8 cellular contexts compared by ENCODE assay signal in the genomic region with DNA sequence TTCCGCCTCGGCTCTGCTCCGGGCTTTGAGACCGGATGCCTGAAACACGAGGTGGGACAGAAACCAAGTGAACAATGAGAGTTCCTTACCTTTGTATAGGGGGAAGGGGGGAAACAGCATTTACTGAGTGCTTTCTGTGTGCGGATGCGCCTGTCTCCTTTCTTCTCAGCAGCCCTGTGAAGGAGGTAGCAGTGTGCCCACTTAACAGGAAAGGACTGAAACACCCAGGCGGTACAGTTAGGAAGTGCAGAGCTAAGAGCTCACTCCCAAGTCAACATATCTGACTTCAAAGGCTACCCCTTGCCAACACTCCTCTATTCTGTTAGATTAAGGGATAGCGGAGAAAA. TPM values are rescaled to one million over a fixed set of nuclear protein-coding genes. Genes with fewer than 3 reads are reported as not detected.
DNase-seq lines count a peak whose midpoint lies in the region; ATAC-seq and TF ChIP-seq lines count a peak whose summit lies in the region.

No MANE protein-coding gene starts in this region.

- H3K36me3 ChIP-seq in H7 (replicated peaks; ENCODE audit: control insufficient read depth, insufficient read depth, low read length) (no peaks in the 10 kb centered on the region; the same call in 1 of the 2 replicates), Loucy (ENCODE audit: insufficient read depth, low read length) (no peaks in the 10 kb centered on the region), vagina (no peaks in the 10 kb centered on the region)

- H3F3A ChIP-seq in Loucy (ENCODE audit: low read depth) = no peaks in the 10 kb centered on the region

- H3K9me3 Mint-ChIP-seq in activated CD4-positive, alpha-beta T cell treated with anti-CD3 and anti-CD28 coated beads for 36 hours (ENCODE audit: low read depth) = no peaks in the 10 kb centered on the region
- no peaks in the 10 kb centered on the region for H3K9me3 Mint-ChIP-seq in endothelial cell (ENCODE audit: unreplicated experiment)

- peaks cover 2% of the 10 kb centered on the region for H4K20me1 ChIP-seq in Loucy (ENCODE audit: insufficient read depth, low read length, poor library complexity, severe bottlenecking)

- peak; percentile 72 for DNase-seq in activated CD4-positive, alpha-beta T cell treated with anti-CD3 and anti-CD28 coated beads for 36 hours
- no peak for DNase-seq in activated CD4-positive, alpha-beta T cell treated with anti-CD3 and anti-CD28 coated beads for 1 hour
- peak; percentile 56 for DNase-seq in H7
- DNase-seq in T-helper 1 cell = peak in 3 of 5 donors; percentile 2 to 55 (median 2)
- DNase-seq in endothelial cell (ENCODE audit: low spot score) = no peak
- peak; percentile 26 for DNase-seq in midbrain (lab: John Stamatoyannopoulos, UW)
- DNase-seq in vagina (ENCODE audit: extremely low spot score in 2 of 2) = no peak

- no peak for TF ChIP-seq POLR2A in vagina (IDR thresholded peaks at IDR 0.05)

- peaks cover 15% of the 10 kb centered on the region for H3K4me1 Mint-ChIP-seq in activated CD4-positive, alpha-beta T cell treated with anti-CD3 and anti-CD28 coated beads for 36 hours
- peaks cover 16% of the 10 kb centered on the region for H3K4me1 Mint-ChIP-seq in endothelial cell (ENCODE audit: unreplicated experiment)

- TF ChIP-seq CTCF in Loucy (conservative IDR thresholded peaks at IDR 0.05; ENCODE audit: low read length) (peak; percentile 42), endothelial cell (IDR thresholded peaks at IDR 0.05; ENCODE audit: unreplicated experiment) (no peak), vagina (IDR thresholded peaks at IDR 0.05) (no peak)

- H3K9ac ChIP-seq in Loucy (ENCODE audit: low read depth, low read length, poor library complexity, severe bottlenecking) = peak overlapping the region; percentile 76

- H3K4me1 ChIP-seq in Loucy (ENCODE audit: insufficient read depth, low read length, poor library complexity, severe bottlenecking) (peaks cover 25% of the 10 kb centered on the region), vagina (no peaks in the 10 kb centered on the region)

- peaks cover 2% of the 10 kb centered on the region; the same call in 1 of the 2 replicates for H3K27me3 ChIP-seq in H7 (ENCODE audit: control insufficient read depth, insufficient read depth, low read length)
- H3K27me3 ChIP-seq in Loucy (ENCODE audit: insufficient read depth, low read length, poor library complexity, severe bottlenecking) = no peaks in the 10 kb centered on the region
- no peaks in the 10 kb centered on the region for H3K27me3 ChIP-seq in vagina

- no peaks in the 10 kb centered on the region for H3K27me3 Mint-ChIP-seq in activated CD4-positive, alpha-beta T cell treated with anti-CD3 and anti-CD28 coated beads for 36 hours
- H3K27me3 Mint-ChIP-seq in endothelial cell (ENCODE audit: unreplicated experiment) = peaks cover 2% of the 10 kb centered on the region

- H3K4me2 ChIP-seq in Loucy (ENCODE audit: low read depth, low read length, poor library complexity, severe bottlenecking) = peak overlapping the region; percentile 94

- intact Hi-C loops in activated CD4-positive, alpha-beta T cell treated with anti-CD3 and anti-CD28 coated beads for 36 hours (cut with DNase I, micrococcal nuclease) = loop anchor here (1.0 to 5.0 kb wide), 6 partner anchors 21 to 609 kb away; a partner anchor contains a TSS
- intact Hi-C loops in vagina (cut with DNase I) = no loop called here

- CTCF ChIA-PET in activated CD4-positive, alpha-beta T cell treated with anti-CD3 and anti-CD28 coated beads for 36 hours (lab: Charles Lee) = interaction anchor here (0.6 to 3.0 kb wide), 10 partner anchors 13 to 323 kb away, joined by 3 to 14 read pairs (median 4); a partner anchor contains a TSS

- peak overlapping the region; percentile 61 for H3K27ac ChIP-seq in vagina

- POLR2A ChIA-PET in activated CD4-positive, alpha-beta T cell treated with anti-CD3 and anti-CD28 coated beads for 36 hours (lab: Charles Lee) = interaction anchor here (1.1 kb wide), 1 partner anchor 59 kb away, joined by 5 read pairs; no protein-coding TSS in a partner anchor

- peak overlapping the region; percentile 90 for H3K4me3 Mint-ChIP-seq in activated CD4-positive, alpha-beta T cell treated with anti-CD3 and anti-CD28 coated beads for 36 hours
- H3K4me3 Mint-ChIP-seq in endothelial cell (ENCODE audit: unreplicated experiment) = peak overlapping the region; percentile 94

- no peaks in the 10 kb centered on the region for H3K9me2 ChIP-seq in Loucy (replicated peaks; ENCODE audit: low read depth, low read length)

- no peaks in the 10 kb centered on the region for H3K9me3 ChIP-seq in Loucy (ENCODE audit: insufficient read depth, low read depth, low read length)
- no peaks in the 10 kb centered on the region for H3K9me3 ChIP-seq in vagina

- peaks cover 14% of the 10 kb centered on the region for H3K36me3 Mint-ChIP-seq in activated CD4-positive, alpha-beta T cell treated with anti-CD3 and anti-CD28 coated beads for 36 hours (ENCODE audit: low read depth)
- peaks cover 3% of the 10 kb centered on the region for H3K36me3 Mint-ChIP-seq in endothelial cell (ENCODE audit: low read depth, unreplicated experiment)

- H3K4me3 ChIP-seq in H7 (ENCODE audit: insufficient read depth, low read depth, low read length) (peak overlapping the region; percentile 80), Loucy (ENCODE audit: low read length, poor library complexity, severe bottlenecking) (peak overlapping the region; percentile 78), vagina (peak overlapping the region; percentile 43 to 62)

- peak; percentile 71 for ATAC-seq in activated CD4-positive, alpha-beta T cell treated with anti-CD3 and anti-CD28 coated beads for 36 hours

- peak overlapping the region; percentile 94 for H3K27ac Mint-ChIP-seq in activated CD4-positive, alpha-beta T cell treated with anti-CD3 and anti-CD28 coated beads for 36 hours
- peak overlapping the region; percentile 92 for H3K27ac Mint-ChIP-seq in endothelial cell (ENCODE audit: unreplicated experiment)

- H2AFZ ChIP-seq in Loucy (ENCODE audit: low read length) = peak overlapping the region; percentile 88

- H3K79me2 ChIP-seq in Loucy (ENCODE audit: insufficient read depth, low read length) = peaks cover 59% of the 10 kb centered on the region

RNA-seq across cellular contexts. Expression of a gene that starts 43.1 kb away (rescaled TPM):
- 1 to 10 TPM; 4.1 to 7.3 TPM for total RNA-seq in activated CD4-positive, alpha-beta T cell treated with anti-CD3 and anti-CD28 coated beads for 36 hours
- 19.7 and 29.4 TPM in 2 replicates for total RNA-seq in H7 (2014; rRNA removed; shearing (Covaris generic))
- total RNA-seq in endothelial cell (ENCODE audit: unreplicated experiment) = 20.1 TPM
- total RNA-seq in vagina = 7.9 TPM

Comparison
In these comparisons a context has a peak if more than half of its experiments do, and no peak if none do; other contexts are left out.
1. DNase-seq: peak in activated CD4-positive, alpha-beta T cell treated with anti-CD3 and anti-CD28 coated beads for 36 hours (single experiment), H7 (single experiment), T-helper 1 cell (3 of 5) and midbrain (single experiment); none in activated CD4-positive, alpha-beta T cell treated with anti-CD3 and anti-CD28 coated beads for 1 hour (single experiment), endothelial cell (single experiment) and vagina (0 of 2).
2. Peak in every context shown above with its lines, with median percentiles within 50 percentile points of each other: H3K4me3 ChIP-seq.